In genomic region chr1:232950197-232950918, GRCh38 we compare ENCODE assay signal across 8 cellular contexts. TPM values are rescaled to one million over a fixed set of nuclear protein-coding genes. Genes with fewer than 3 reads are reported as not detected.
DNase-seq lines count a peak whose midpoint lies in the region; ATAC-seq and TF ChIP-seq lines count a peak whose summit lies in the region.

Gene NTPCR, plus strand, starts transcription at chr1:232950611. Its CDS starts 100 bp downstream, at chr1:232950711.

- peaks cover 6% of the 10 kb centered on the region for H3K36me3 Mint-ChIP-seq in activated B cell treated with CpG ODN at 0.5 μM for 24 hours (ENCODE audit: low read depth)

- H3K27me3 Mint-ChIP-seq in activated B cell treated with CpG ODN at 0.5 μM for 24 hours = no peaks in the 10 kb centered on the region

- POLR2A ChIA-PET in AG04450 (lab: Yijun Ruan, JAX) (interaction anchor here (0.6 kb wide), 1 partner anchor 316 kb away, joined by 3 read pairs; no protein-coding TSS in a partner anchor), activated B cell treated with CpG ODN at 0.5 μM for 24 hours (lab: Charles Lee) (no interaction called here)

- H3K9me3 Mint-ChIP-seq in activated B cell treated with CpG ODN at 0.5 μM for 24 hours = no peaks in the 10 kb centered on the region

- H3K27ac Mint-ChIP-seq in activated B cell treated with CpG ODN at 0.5 μM for 24 hours = peak within 1 kb of the TSS; percentile 90

- TF ChIP-seq CTCF in AG04450 (IDR thresholded peaks at IDR 0.05; ENCODE audit: low read depth, low read length) (peak; percentile 22; the same call in 1 of the 2 replicates), activated B cell treated with CpG ODN at 0.5 μM for 24 hours (IDR thresholded peaks at IDR 0.05) (no peak)

- DNase-seq in AG04450 (ENCODE audit: low read depth, low spot score) (peak; percentile 83), NCI-H345 (lab: John Stamatoyannopoulos, UW) (peak; percentile 94), activated B cell treated with CpG ODN at 0.5 μM for 24 hours (peak; percentile 97), caudate nucleus (lab: John Stamatoyannopoulos, UW) (peak; percentile 20 to 95 (median 86)), inferior parietal cortex (ENCODE audit: extremely low spot score) (peak; percentile 97)
- peak; percentile 92 to 95 for DNase-seq in stimulated activated CD4-positive, alpha-beta T cell treated with anti-CD3 and anti-CD28 coated beads, Interleukin-12 subunit alpha, Interleukin-12 subunit beta, amount 100 ng/mL, for 24 hours (ENCODE audit: low read depth in 2 of 2)

- H3K27ac ChIP-seq in AG04450 (ENCODE audit: low read depth, low read length) (peak within 1 kb of the TSS; percentile 88), caudate nucleus (ENCODE audit: low read depth, low read length) (peak within 1 kb of the TSS; percentile 88)

- peak within 1 kb of the TSS; percentile 81 for H3K4me3 ChIP-seq in AG04450 (ENCODE audit: low read depth, low read length)

- peaks cover 32% of the 10 kb centered on the region for H3K4me1 Mint-ChIP-seq in activated B cell treated with CpG ODN at 0.5 μM for 24 hours

- H3K4me3 Mint-ChIP-seq in activated B cell treated with CpG ODN at 0.5 μM for 24 hours = peak within 1 kb of the TSS; percentile 96

- no peaks in the 10 kb centered on the region for H3K27me3 ChIP-seq in AG04450 (ENCODE audit: control insufficient read depth, insufficient read depth, low read length)

- CTCF ChIA-PET in AG04450 (lab: Charles Lee) = no interaction called here
- CTCF ChIA-PET in activated B cell treated with CpG ODN at 0.5 μM for 24 hours (lab: Charles Lee) = no interaction called here

- intact Hi-C loops in activated B cell treated with CpG ODN at 0.5 μM for 24 hours (cut with micrococcal nuclease) = loop anchor here (1.0 to 5.0 kb wide), 5 partner anchors 143 to 1423 kb away; partner anchors contain the start of genes MAP10, MAP3K21, PCNX2 and SIPA1L2

- ATAC-seq in GM18907 (IDR thresholded peaks at IDR 0.05; ENCODE audit: unreplicated experiment) = peak; percentile 84
- peak; percentile 90 for ATAC-seq in HG03159 (IDR thresholded peaks at IDR 0.05; ENCODE audit: unreplicated experiment)
- peak; percentile 89 for ATAC-seq in activated B cell treated with CpG ODN at 0.5 μM for 24 hours (ENCODE audit: low read depth)

- H3K9me3 ChIP-seq in AG04450 (ENCODE audit: control insufficient read depth, insufficient read depth, low read length) = no peaks in the 10 kb centered on the region; the same call in 1 of the 2 replicates

RNA-seq across cellular contexts. Expression of gene NTPCR, which starts in this region (rescaled TPM):
- 46.2 and 59.0 TPM in 2 replicates for polyA plus RNA-seq in AG04450 (2011; rRNA removed)
- polyA minus RNA-seq in AG04450 (2011; rRNA and poly(A)+ RNA removed) = 20.9 and 22.4 TPM in 2 replicates
- total RNA-seq in activated B cell treated with CpG ODN at 0.5 μM for 24 hours = 17.8 and 19.2 TPM in 2 replicates

Comparison
In these comparisons a context has a peak if more than half of its experiments do, and no peak if none do; other contexts are left out.
1. Peak in every context shown above with its lines: DNase-seq, ATAC-seq, H3K4me3 ChIP-seq and H3K27ac ChIP-seq.